8 cellular contexts compared by ENCODE assay signal in the genomic region with DNA sequence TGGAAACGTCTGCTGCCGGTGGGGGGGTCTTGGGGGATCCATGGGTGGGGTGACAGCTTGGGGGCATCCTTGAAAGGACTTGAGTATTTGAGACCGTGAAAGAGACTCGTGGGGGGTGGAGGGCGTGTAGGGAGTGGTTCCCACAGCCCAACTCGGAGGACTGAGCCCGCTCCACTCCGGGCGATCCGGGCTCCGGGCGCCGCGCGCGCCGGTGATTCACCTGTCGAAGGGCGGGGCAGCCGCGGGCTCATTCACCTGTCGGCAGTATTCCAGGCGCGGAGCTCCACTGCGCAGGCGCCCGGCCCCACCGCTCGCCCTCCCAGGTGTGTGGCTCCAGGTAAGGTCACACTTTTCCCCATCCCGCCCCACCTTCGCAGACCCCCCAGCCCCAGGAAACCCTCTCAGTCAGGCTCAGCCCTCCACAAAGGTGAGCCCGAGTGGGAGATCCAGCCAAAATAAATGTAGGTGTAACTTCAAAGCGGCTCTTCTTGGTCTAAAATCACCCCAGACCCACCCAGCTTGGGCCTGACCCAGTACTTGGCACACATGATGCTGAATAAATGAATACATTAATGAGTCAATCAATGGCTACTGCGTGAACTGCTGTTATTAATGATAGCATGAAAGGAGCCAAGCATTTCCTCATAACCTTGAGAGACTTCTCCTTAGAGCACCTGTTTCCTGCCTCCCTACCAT.
DNase-seq lines count a peak whose midpoint lies in the region; ATAC-seq and TF ChIP-seq lines count a peak whose summit lies in the region.

No MANE protein-coding gene starts in this region.

- TF ChIP-seq CTCF in astrocyte of the spinal cord (IDR thresholded peaks at IDR 0.05; ENCODE audit: low read depth, low read length) = no peak

- H3K9me3 Mint-ChIP-seq in memory B cell = no peaks in the 10 kb centered on the region

- peaks cover 46% of the 10 kb centered on the region for H3K27me3 Mint-ChIP-seq in memory B cell

- no peak overlapping the region for H3K27ac Mint-ChIP-seq in memory B cell

- DNase-seq in AG08396 (ENCODE audit: low spot score) (peak; percentile 43), HPDE6-E6E7 (ENCODE audit: extremely low spot score) (peak; percentile 85), astrocyte of the spinal cord (ENCODE audit: low read depth, low spot score) (no peak), memory B cell (ENCODE audit: low spot score in 2 of 2) (no peak), T-helper 2 cell (no peak)
- DNase-seq in activated effector memory CD4-positive, alpha-beta T cell treated with anti-CD3 and anti-CD28 coated beads, Interleukin-2, amount 50 U/mL, for 16 hours = no peak

- in situ Hi-C loops in astrocyte of the spinal cord (cut with HindIII; ENCODE audit: low sequenced_read_pairs) = no loop called here

- ATAC-seq in memory B cell (ENCODE audit: low read depth) (no peak), HG02938 (IDR thresholded peaks at IDR 0.05; ENCODE audit: unreplicated experiment) (no peak), GM18909 (IDR thresholded peaks at IDR 0.05; ENCODE audit: poor library complexity, unreplicated experiment) (no peak)

- peak overlapping the region; percentile 21 for H3K4me3 ChIP-seq in astrocyte of the spinal cord (ENCODE audit: low read depth, low read length)

- H3K4me1 Mint-ChIP-seq in memory B cell = peaks cover 23% of the 10 kb centered on the region

- peaks cover 5% of the 10 kb centered on the region for H3K36me3 Mint-ChIP-seq in memory B cell

- peak overlapping the region; percentile 24 for H3K4me3 Mint-ChIP-seq in memory B cell

Comparison
In these comparisons a context has a peak if more than half of its experiments do, and no peak if none do; other contexts are left out.
1. DNase-seq: peak in AG08396 (single experiment) and HPDE6-E6E7 (single experiment); none in astrocyte of the spinal cord (single experiment), memory B cell (0 of 2), activated effector memory CD4-positive, alpha-beta T cell treated with anti-CD3 and anti-CD28 coated beads, Interleukin-2, amount 50 U/mL, for 16 hours (single experiment) and T-helper 2 cell (0 of 5).